In the genomic region with DNA sequence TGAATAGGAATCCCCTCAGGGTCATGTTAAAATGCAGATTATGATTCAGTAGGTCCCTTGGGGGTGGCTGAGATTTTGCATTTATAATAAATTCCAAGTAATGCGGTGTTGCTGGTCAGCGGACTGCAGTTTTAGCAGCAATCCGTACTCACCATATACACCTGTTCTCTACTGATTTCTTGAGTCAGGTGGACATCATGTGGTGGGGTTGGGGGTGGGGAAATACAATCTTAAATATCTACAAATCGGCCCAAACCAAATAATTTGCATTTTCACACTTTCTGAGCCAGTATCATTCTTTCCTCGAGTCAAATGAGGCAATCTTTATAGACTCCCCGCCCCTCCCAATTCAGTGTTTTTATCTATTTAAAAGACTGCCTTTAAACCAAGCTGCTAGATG, we compare ENCODE assay signal across 8 cellular contexts. TPM values are rescaled to one million over a fixed set of nuclear protein-coding genes. Genes with fewer than 3 reads are reported as not detected.
DNase-seq lines count a peak whose midpoint lies in the region; FAIRE-seq and TF ChIP-seq lines count a peak whose summit lies in the region.

No MANE protein-coding gene starts in this region.

- DNase-seq in AG10803 (ENCODE audit: low read depth) (no peak), breast epithelium (ENCODE audit: low spot score in 2 of 2) (no peak), HK-2 (ENCODE audit: unreplicated experiment) (no peak), SKM-1 (lab: John Stamatoyannopoulos, UW; ENCODE audit: unreplicated experiment) (no peak), NK-92 (lab: John Stamatoyannopoulos, UW; ENCODE audit: unreplicated experiment) (no peak), H54 (ENCODE audit: insufficient read length, low spot score) (no peak)

- H3K27me3 ChIP-seq in HUES48 (ENCODE audit: control insufficient read depth, insufficient read depth, low read length) = 0 out of 2 replicates have a peak, but pooled peaks cover 6% of the 10 kb centered on the region
- H3K27me3 ChIP-seq in breast epithelium = no peaks in the 10 kb centered on the region
- H3K27me3 ChIP-seq in muscle layer of duodenum (ENCODE audit: low read depth, low read length) = no peaks in the 10 kb centered on the region

- no peak for FAIRE-seq in H54 (lab: Jason Lieb, UNC)

- TF ChIP-seq CTCF in AG10803 (conservative IDR thresholded peaks at IDR 0.05; ENCODE audit: low read length) (no peak), breast epithelium (IDR thresholded peaks at IDR 0.05) (no peak)

- intact Hi-C loops in breast epithelium (cut with DNase I; ENCODE audit: low total_unique reads) = no loop called here

- H3K4me1 ChIP-seq in HUES48 (ENCODE audit: control insufficient read depth, insufficient read depth, low read length) (0 out of 2 replicates have a peak, but pooled peaks cover 6% of the 10 kb centered on the region), breast epithelium (no peaks in the 10 kb centered on the region), muscle layer of duodenum (ENCODE audit: control insufficient read depth in 1 of 2, insufficient read depth in 2 of 2, low read length in 2 of 2) (peaks cover 7 to 12% of the 10 kb centered on the region in 2 donors)

- H3K36me3 ChIP-seq in HUES48 (ENCODE audit: control insufficient read depth, insufficient read depth, low read length) (no peaks in the 10 kb centered on the region), breast epithelium (no peaks in the 10 kb centered on the region), muscle layer of duodenum (ENCODE audit: control insufficient read depth in 1 of 2, insufficient read depth in 2 of 2, low read length in 2 of 2) (no peaks in the 10 kb centered on the region)

- TF ChIP-seq POLR2A in breast epithelium (IDR thresholded peaks at IDR 0.05) = no peak
- TF ChIP-seq POLR2A in H54 (IDR thresholded peaks at IDR 0.05; ENCODE audit: low read depth, low read length) = no peak

- H3K27ac ChIP-seq in HUES48 (ENCODE audit: low read depth, low read length) = no peak overlapping the region
- H3K27ac ChIP-seq in breast epithelium = peak overlapping the region in 1 of 2 donors; percentile 88
- peak overlapping the region; percentile 76 for H3K27ac ChIP-seq in muscle layer of duodenum (ENCODE audit: low read length)

- H3K9ac ChIP-seq in HUES48 (ENCODE audit: low read depth, low read length) = no peak overlapping the region

- H3K4me3 ChIP-seq in AG10803 (ENCODE audit: low read length) = peak overlapping the region; percentile 98
- peak overlapping the region; percentile 85 for H3K4me3 ChIP-seq in HUES48 (ENCODE audit: low read depth, low read length)
- peak overlapping the region; percentile 86 to 87 (median 86) for H3K4me3 ChIP-seq in breast epithelium
- H3K4me3 ChIP-seq in muscle layer of duodenum (ENCODE audit: low read depth in 1 of 2, low read length in 2 of 2) = peak overlapping the region; percentile 97 to 98

- no peaks in the 10 kb centered on the region for H3K9me3 ChIP-seq in HUES48 (ENCODE audit: control insufficient read depth, insufficient read depth, low read length)
- H3K9me3 ChIP-seq in breast epithelium = no peaks in the 10 kb centered on the region
- no peaks in the 10 kb centered on the region for H3K9me3 ChIP-seq in muscle layer of duodenum (ENCODE audit: control insufficient read depth in 1 of 2, low read length in 2 of 2)

RNA-seq across cellular contexts. Expression of a gene that starts 0.9 kb away (rescaled TPM):
- 10 to 100 TPM; 15.7 to 40.7 (median 23.3) TPM for total RNA-seq in breast epithelium
